8 cellular contexts compared by ENCODE assay signal in the genomic region with DNA sequence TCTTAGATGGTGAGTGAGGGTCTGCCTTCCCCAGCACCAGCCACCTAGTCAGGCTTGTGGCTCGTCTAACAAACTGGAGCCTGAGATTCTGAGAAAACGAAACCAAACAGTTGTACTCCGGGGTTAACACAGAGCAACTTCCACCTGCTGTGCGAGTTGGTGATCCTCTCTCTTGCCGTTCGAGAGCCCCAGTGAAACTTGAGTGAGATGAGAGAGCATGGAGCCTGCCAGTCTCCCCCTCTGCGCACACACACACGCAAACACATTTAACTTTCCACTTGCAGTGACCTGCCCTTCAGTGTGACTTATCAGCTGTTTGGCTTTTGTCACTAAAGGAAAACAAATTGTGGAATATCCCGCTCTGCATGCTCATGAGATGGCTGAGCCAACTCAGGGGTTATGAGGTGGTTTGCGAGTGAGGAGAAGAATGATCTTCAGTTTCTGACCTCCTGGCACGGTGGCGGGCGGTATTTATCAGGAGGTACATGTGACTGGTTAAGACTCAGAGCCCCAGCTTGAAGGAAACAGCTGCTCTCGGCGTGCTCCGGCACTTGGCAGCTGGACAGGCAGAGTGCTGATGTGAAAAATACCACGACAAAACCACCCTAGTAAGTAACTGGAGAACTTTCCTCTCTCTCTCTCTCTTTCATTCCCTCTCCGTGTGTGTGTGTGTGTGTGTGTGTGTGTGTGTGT. TPM values are rescaled to one million over a fixed set of nuclear protein-coding genes. Genes with fewer than 3 reads are reported as not detected.
DNase-seq lines count a peak whose midpoint lies in the region; ATAC-seq, FAIRE-seq and TF ChIP-seq lines count a peak whose summit lies in the region.

A gene with protein sequence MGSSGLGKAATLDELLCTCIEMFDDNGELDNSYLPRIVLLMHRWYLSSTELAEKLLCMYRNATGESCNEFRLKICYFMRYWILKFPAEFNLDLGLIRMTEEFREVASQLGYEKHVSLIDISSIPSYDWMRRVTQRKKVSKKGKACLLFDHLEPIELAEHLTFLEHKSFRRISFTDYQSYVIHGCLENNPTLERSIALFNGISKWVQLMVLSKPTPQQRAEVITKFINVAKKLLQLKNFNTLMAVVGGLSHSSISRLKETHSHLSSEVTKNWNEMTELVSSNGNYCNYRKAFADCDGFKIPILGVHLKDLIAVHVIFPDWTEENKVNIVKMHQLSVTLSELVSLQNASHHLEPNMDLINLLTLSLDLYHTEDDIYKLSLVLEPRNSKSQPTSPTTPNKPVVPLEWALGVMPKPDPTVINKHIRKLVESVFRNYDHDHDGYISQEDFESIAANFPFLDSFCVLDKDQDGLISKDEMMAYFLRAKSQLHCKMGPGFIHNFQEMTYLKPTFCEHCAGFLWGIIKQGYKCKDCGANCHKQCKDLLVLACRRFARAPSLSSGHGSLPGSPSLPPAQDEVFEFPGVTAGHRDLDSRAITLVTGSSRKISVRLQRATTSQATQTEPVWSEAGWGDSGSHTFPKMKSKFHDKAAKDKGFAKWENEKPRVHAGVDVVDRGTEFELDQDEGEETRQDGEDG (plus strand): TSS at position 550 of the 693 bp plus-strand sequence. CDS start 38,488 bp downstream, outside the sequence.

- peak within 1 kb of the TSS; percentile 86 to 91 for H3K4me3 Mint-ChIP-seq in stimulated activated naive CD8-positive, alpha-beta T cell treated with anti-CD3 and anti-CD28 coated beads, Interleukin-15, amount 100 ng/mL, for 72 hours

- peak; percentile 60 for FAIRE-seq in HTR-8/SVneo (lab: Jason Lieb, UNC)

- TF ChIP-seq EP300 in neural cell (conservative IDR thresholded peaks at IDR 0.05; ENCODE audit: poor library complexity, severe bottlenecking): no peak

- no peak within 1 kb of the TSS for H3K9ac ChIP-seq in neural cell (ENCODE audit: low read length)

- no peaks in the 10 kb centered on the region for H3K9me3 ChIP-seq in neural cell (ENCODE audit: low read length)

- no peaks in the 10 kb centered on the region for H4K20me1 ChIP-seq in neural cell (ENCODE audit: insufficient read depth)

- H3K4me2 ChIP-seq in neural cell (ENCODE audit: low read length): no peak within 1 kb of the TSS

- peak within 1 kb of the TSS; percentile 98 to 99 for H3K27ac Mint-ChIP-seq in stimulated activated naive CD8-positive, alpha-beta T cell treated with anti-CD3 and anti-CD28 coated beads, Interleukin-15, amount 100 ng/mL, for 72 hours

- H3K9me2 ChIP-seq in neural cell (ENCODE audit: insufficient read depth, low read length): no peaks in the 10 kb centered on the region

- DNase-seq in DMS 273 treated with DMSO at 0.1 percent for 48 hours (lab: John Stamatoyannopoulos, UW) (peak; percentile 91), HTR-8/SVneo (ENCODE audit: insufficient read length, low spot score) (peak; percentile 78), RKO (ENCODE audit: low spot score) (peak; percentile 76), fibroblast of villous mesenchyme (ENCODE audit: low read depth) (peak; percentile 95)
- DNase-seq in activated effector memory CD4-positive, alpha-beta T cell treated with anti-CD3 and anti-CD28 coated beads, Interleukin-2, amount 50 U/mL, for 16 hours: peak; percentile 84
- DNase-seq in stimulated activated naive CD8-positive, alpha-beta T cell treated with anti-CD3 and anti-CD28 coated beads, Interleukin-15, amount 100 ng/mL, for 72 hours: peak; percentile 72 to 76

- TF ChIP-seq RAD21 in neural cell (conservative IDR thresholded peaks at IDR 0.05): no peak

- H3K4me3 ChIP-seq in fibroblast of villous mesenchyme (ENCODE audit: low read depth, low read length) (peak within 1 kb of the TSS; percentile 66), neural cell (ENCODE audit: low read length) (no peak within 1 kb of the TSS)

- peaks cover 38% of the 10 kb centered on the region for H3K4me1 Mint-ChIP-seq in stimulated activated naive CD8-positive, alpha-beta T cell treated with anti-CD3 and anti-CD28 coated beads, Interleukin-15, amount 100 ng/mL, for 72 hours

- no peaks in the 10 kb centered on the region for H3K27me3 ChIP-seq in neural cell (ENCODE audit: insufficient read depth, low read depth, low read length)

- no peaks in the 10 kb centered on the region for H3K36me3 ChIP-seq in neural cell (ENCODE audit: insufficient read depth, low read length)

- no peak within 1 kb of the TSS for H2AFZ ChIP-seq in neural cell (ENCODE audit: low read depth, low read length)

- no peaks in the 10 kb centered on the region for H3K27me3 Mint-ChIP-seq in stimulated activated naive CD8-positive, alpha-beta T cell treated with anti-CD3 and anti-CD28 coated beads, Interleukin-15, amount 100 ng/mL, for 72 hours

- H3K9me3 Mint-ChIP-seq in stimulated activated naive CD8-positive, alpha-beta T cell treated with anti-CD3 and anti-CD28 coated beads, Interleukin-15, amount 100 ng/mL, for 72 hours: no peaks in the 10 kb centered on the region

- no peaks in the 10 kb centered on the region for H3K79me2 ChIP-seq in neural cell (replicated peaks; ENCODE audit: insufficient read depth, low read length)

- ATAC-seq in GM21381 (IDR thresholded peaks at IDR 0.05; ENCODE audit: unreplicated experiment): peak; percentile 59
- ATAC-seq in stimulated activated naive CD8-positive, alpha-beta T cell treated with anti-CD3 and anti-CD28 coated beads, Interleukin-15, amount 100 ng/mL, for 72 hours: peak; percentile 83

- no peak for TF ChIP-seq CTCF in fibroblast of villous mesenchyme (IDR thresholded peaks at IDR 0.05; ENCODE audit: insufficient read depth, low read depth, low read length)
- TF ChIP-seq CTCF in neural cell (IDR thresholded peaks at IDR 0.05; ENCODE audit: poor library complexity, severe bottlenecking): no peak

- H3K27ac ChIP-seq in neural cell (ENCODE audit: low read length): no peak within 1 kb of the TSS

- H3F3A ChIP-seq in neural cell (ENCODE audit: insufficient read depth, low read length, poor library complexity, severe bottlenecking): no peaks in the 10 kb centered on the region

TF ChIP-seq in neural cell, 6 proteins besides CTCF, POLR2A, EP300 and RAD21:
- TF ChIP-seq, protein P1, sequence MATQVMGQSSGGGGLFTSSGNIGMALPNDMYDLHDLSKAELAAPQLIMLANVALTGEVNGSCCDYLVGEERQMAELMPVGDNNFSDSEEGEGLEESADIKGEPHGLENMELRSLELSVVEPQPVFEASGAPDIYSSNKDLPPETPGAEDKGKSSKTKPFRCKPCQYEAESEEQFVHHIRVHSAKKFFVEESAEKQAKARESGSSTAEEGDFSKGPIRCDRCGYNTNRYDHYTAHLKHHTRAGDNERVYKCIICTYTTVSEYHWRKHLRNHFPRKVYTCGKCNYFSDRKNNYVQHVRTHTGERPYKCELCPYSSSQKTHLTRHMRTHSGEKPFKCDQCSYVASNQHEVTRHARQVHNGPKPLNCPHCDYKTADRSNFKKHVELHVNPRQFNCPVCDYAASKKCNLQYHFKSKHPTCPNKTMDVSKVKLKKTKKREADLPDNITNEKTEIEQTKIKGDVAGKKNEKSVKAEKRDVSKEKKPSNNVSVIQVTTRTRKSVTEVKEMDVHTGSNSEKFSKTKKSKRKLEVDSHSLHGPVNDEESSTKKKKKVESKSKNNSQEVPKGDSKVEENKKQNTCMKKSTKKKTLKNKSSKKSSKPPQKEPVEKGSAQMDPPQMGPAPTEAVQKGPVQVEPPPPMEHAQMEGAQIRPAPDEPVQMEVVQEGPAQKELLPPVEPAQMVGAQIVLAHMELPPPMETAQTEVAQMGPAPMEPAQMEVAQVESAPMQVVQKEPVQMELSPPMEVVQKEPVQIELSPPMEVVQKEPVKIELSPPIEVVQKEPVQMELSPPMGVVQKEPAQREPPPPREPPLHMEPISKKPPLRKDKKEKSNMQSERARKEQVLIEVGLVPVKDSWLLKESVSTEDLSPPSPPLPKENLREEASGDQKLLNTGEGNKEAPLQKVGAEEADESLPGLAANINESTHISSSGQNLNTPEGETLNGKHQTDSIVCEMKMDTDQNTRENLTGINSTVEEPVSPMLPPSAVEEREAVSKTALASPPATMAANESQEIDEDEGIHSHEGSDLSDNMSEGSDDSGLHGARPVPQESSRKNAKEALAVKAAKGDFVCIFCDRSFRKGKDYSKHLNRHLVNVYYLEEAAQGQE (IDR thresholded peaks at IDR 0.05; ENCODE audit: borderline replicate concordance): no peak

RNA-seq across cellular contexts. Expression of the gene that starts here (rescaled TPM):
- total RNA-seq in fibroblast of villous mesenchyme: 4.2 and 12.1 TPM in 2 replicates
- 20.2 and 25.3 TPM in 2 replicates for polyA plus RNA-seq in neural cell
- 19.0 and 27.1 TPM in 2 replicates for polyA minus RNA-seq in neural cell
